In genomic region chr5:115389799-115390382, GRCh38 we compare ENCODE assay signal across 11 cellular contexts.
DNase-seq lines count a peak whose midpoint lies in the region; ATAC-seq, FAIRE-seq and TF ChIP-seq lines count a peak whose summit lies in the region.
"Had no signal": no experiment of that assay in that cellular context is flagged by ENCODE, and none has a peak within 500 bp of the region (broad histone marks: within the 10 kb centered on the region; RNA-seq: fewer than 3 reads in every experiment).

No MANE protein-coding gene starts in this region.

- intact Hi-C loops in GM12878 (cut with micrococcal nuclease; ENCODE audit: unreplicated experiment) (loop anchor here (5.0 kb wide), 1 partner anchor 197 kb away; no protein-coding TSS in a partner anchor), lower lobe of right lung (cut with DNase I) (no loop called here)

- no peaks in the 10 kb centered on the region for H3K27me3 ChIP-seq in GM06990 (replicated peaks; ENCODE audit: control insufficient read depth, insufficient read depth, low read length)
- no peaks in the 10 kb centered on the region for H3K27me3 ChIP-seq in GM12878 (replicated peaks in 1 of 2; ENCODE audit: control insufficient read depth in 2 of 2, insufficient read depth in 2 of 2, low read length in 1 of 2)
- no peaks in the 10 kb centered on the region for H3K27me3 ChIP-seq in lower lobe of right lung (ENCODE audit: low read depth)

- no peak overlapping the region for H3K4me2 ChIP-seq in GM12878 (ENCODE audit: control insufficient read depth, insufficient read depth)

- H2AFZ ChIP-seq in GM12878 (ENCODE audit: control insufficient read depth, low read depth, low read length) = no peak overlapping the region

- no peak for FAIRE-seq in GM12878 (lab: Jason Lieb, UNC)
- FAIRE-seq: GM18507 had no signal

- TF ChIP-seq CTCF in GM06990 (IDR thresholded peaks at IDR 0.05; ENCODE audit: insufficient read depth, low read length, poor library complexity, severe bottlenecking) = peak; percentile 59
- peak; percentile 2 for TF ChIP-seq CTCF in HFF-Myc (IDR thresholded peaks at IDR 0.05; ENCODE audit: low read depth, low read length, missing control alignments)
- peak in 2 of 3 experiments; percentile 21 to 22; a peak in 3 of 6 replicates for TF ChIP-seq CTCF in GM12878 (IDR thresholded peaks at IDR 0.05 in 2 of 3, conservative IDR thresholded peaks at IDR 0.05 in 1 of 3; ENCODE audit: control insufficient read depth in 2 of 3, extremely low read depth in 1 of 3, insufficient read depth in 1 of 3, low read depth in 3 of 3, low read length in 3 of 3)
- peak; percentile 39 for TF ChIP-seq CTCF in lower lobe of right lung (IDR thresholded peaks at IDR 0.05)
- TF ChIP-seq CTCF in omental fat pad (IDR thresholded peaks at IDR 0.05) = no peak

- H3K4me1 ChIP-seq in GM12878 (ENCODE audit: control insufficient read depth, insufficient read depth, low read length) (peaks cover 4% of the 10 kb centered on the region; the same call in 1 of the 2 replicates), lower lobe of right lung (peaks cover 12% of the 10 kb centered on the region)

- no peaks in the 10 kb centered on the region for H3K36me3 Mint-ChIP-seq in effector memory CD8-positive, alpha-beta T cell (ENCODE audit: insufficient read depth)

- CTCF ChIA-PET in GM12878 (lab: Yijun Ruan, JAX) = interaction anchor here (1.0 to 2.8 kb wide), 2 partner anchors 13 to 14 kb away, joined by 3 to 8 read pairs; no protein-coding TSS in a partner anchor

- H3K4me3 ChIP-seq in GM06990 (replicated peaks; ENCODE audit: low read depth, low read length) = no peak overlapping the region
- no peak overlapping the region for H3K4me3 ChIP-seq in HFF-Myc (replicated peaks; ENCODE audit: low read depth, low read length)
- no peak overlapping the region for H3K4me3 ChIP-seq in GM12878
- no peak overlapping the region for H3K4me3 ChIP-seq in lower lobe of right lung

- H3K4me1 Mint-ChIP-seq in effector memory CD8-positive, alpha-beta T cell (ENCODE audit: low read depth in 2 of 2) = no peaks in the 10 kb centered on the region

- WGBS in GM12878 (ENCODE audit: insufficient coverage, insufficient replicate concordance, low lambda C conversion rate, missing lambda C conversion rate) = 82% methylated on average over 15 of the region's 15 CpGs

- POLR2A ChIA-PET in GM12878 (lab: Charles Lee) = no interaction called here

- TF ChIP-seq EP300 in GM12878 (IDR thresholded peaks at IDR 0.05; ENCODE audit: borderline replicate concordance in 1 of 2, control insufficient read depth in 1 of 2, low read depth in 2 of 2, low read length in 2 of 2) = no peak

- in situ Hi-C loops in GM12878 (cut with MboI) = no loop called here

- no peak overlapping the region for H3K27ac Mint-ChIP-seq in effector memory CD8-positive, alpha-beta T cell

- H3K36me3 ChIP-seq in GM06990 (ENCODE audit: control insufficient read depth, insufficient read depth, low read length) (no peaks in the 10 kb centered on the region), GM12878 (ENCODE audit: control insufficient read depth in 2 of 2, insufficient read depth in 2 of 2, low read length in 1 of 2) (no peaks in the 10 kb centered on the region), lower lobe of right lung (no peaks in the 10 kb centered on the region)

- H3K9me3 ChIP-seq in GM12878 (replicated peaks; ENCODE audit: control insufficient read depth, insufficient read depth, low read length) (no peaks in the 10 kb centered on the region; the same call in 2 of the 3 replicates), lower lobe of right lung (no peaks in the 10 kb centered on the region)

- H3K27ac ChIP-seq in GM12878 (ENCODE audit: control insufficient read depth, insufficient read depth) (no peak overlapping the region), lower lobe of right lung (no peak overlapping the region)

- ATAC-seq in GM12878 = peak; percentile 49; the same call in 1 of the 3 replicates
- peak; percentile 65 to 73 for ATAC-seq in lower lobe of right lung
- no peak for ATAC-seq in HG03045 (IDR thresholded peaks at IDR 0.05; ENCODE audit: unreplicated experiment)
- no peak for ATAC-seq in effector memory CD8-positive, alpha-beta T cell (replicated peaks)
- no peak for ATAC-seq in omental fat pad (ENCODE audit: low FRiP score)

- DNase-seq in GM06990 (ENCODE audit: extremely low read depth, insufficient read length) (no peak), HFF-Myc (ENCODE audit: extremely low read depth, low read depth) (no peak), GM12878 (ENCODE audit: low read depth, low spot score) (no peak), lower lobe of right lung (peak; percentile 59), omental fat pad (ENCODE audit: low spot score) (no peak)
- no peak for DNase-seq in activated T-cell treated with anti-CD3 and anti-CD28 coated beads, Interleukin-2, amount 50 U/mL, for 48 hours
- DNase-seq in effector memory CD8-positive, alpha-beta T cell = no peak
- DNase-seq: aorta, hypothalamus had no signal

- TF ChIP-seq RAD21 in GM12878 (IDR thresholded peaks at IDR 0.05; ENCODE audit: insufficient read depth, low read depth, low read length) = peak; percentile 57

- SMC1A ChIA-PET in GM12878 (lab: Charles Lee; ENCODE audit: uncharacterized antibody, unreplicated experiment) = interaction anchor here (0.9 to 5.5 kb wide), 6 partner anchors 11 to 677 kb away, joined by 3 to 38 read pairs (median 3); no protein-coding TSS in a partner anchor

- H3K9me3 Mint-ChIP-seq in effector memory CD8-positive, alpha-beta T cell = no peaks in the 10 kb centered on the region

- no peak for TF ChIP-seq POLR2A in GM12878 (IDR thresholded peaks at IDR 0.05; ENCODE audit: low read depth, low read length)

- H3K4me3 Mint-ChIP-seq in effector memory CD8-positive, alpha-beta T cell = no peak overlapping the region

- RAD21 ChIA-PET in GM12878 (lab: Charles Lee; ENCODE audit: unreplicated experiment) = interaction anchor here (1.5 kb wide), 1 partner anchor 184 kb away, joined by 4 read pairs; no protein-coding TSS in a partner anchor

- H3K27me3 Mint-ChIP-seq in effector memory CD8-positive, alpha-beta T cell = no peaks in the 10 kb centered on the region

- no peaks in the 10 kb centered on the region for H4K20me1 ChIP-seq in GM12878 (ENCODE audit: control insufficient read depth, insufficient read depth)

- H3K79me2 ChIP-seq in GM12878 (ENCODE audit: control insufficient read depth, insufficient read depth, low read length) = no peaks in the 10 kb centered on the region

- H3K9ac ChIP-seq in GM12878 (ENCODE audit: control insufficient read depth, insufficient read depth, low read length) = no peak overlapping the region

- no TSS peak for BruUV-seq in GM12878 (replicated peaks; lab: Mats Ljungman, UMichigan)

TF ChIP-seq in GM12878, 131 proteins besides CTCF, POLR2A, EP300 and RAD21:
- TF ChIP-seq SMC3 (IDR thresholded peaks at IDR 0.05; ENCODE audit: borderline replicate concordance, low read length) (0 out of 2 replicates have a peak, but pooled peaks have one; percentile 22), ZNF592 (IDR thresholded peaks at IDR 0.05) (no peak)
TF ChIP-seq in GM12878: peak in this region for 1.

Comparison
In these comparisons a context has a peak if more than half of its experiments do, and no peak if none do; other contexts are left out.
1. CTCF ChIP-seq: peak in GM06990 (single experiment), HFF-Myc (single experiment), GM12878 (2 of 3) and lower lobe of right lung (single experiment); none in omental fat pad (0 of 3).
2. ATAC-seq: peak in GM12878 (single experiment) and lower lobe of right lung (2 of 2); none in HG03045 (single experiment), effector memory CD8-positive, alpha-beta T cell (single experiment) and omental fat pad (single experiment).